In the genomic region with DNA sequence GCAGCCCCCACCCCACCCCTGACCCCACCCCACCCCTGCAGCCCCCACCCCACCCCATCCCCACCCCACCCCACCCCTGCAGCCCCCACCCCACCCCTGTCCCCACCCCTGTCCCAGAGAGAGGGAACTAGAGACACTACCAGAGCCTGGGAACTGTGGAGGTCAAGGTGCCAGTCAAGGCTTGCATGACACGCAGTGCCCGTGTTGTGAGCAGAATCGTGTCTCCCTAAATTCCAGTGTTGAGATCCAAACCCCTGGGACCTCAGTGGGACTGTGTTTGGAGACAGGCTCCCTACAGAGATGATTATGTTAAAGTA, we compare ENCODE assay signal across 17 cellular contexts.
"Had no signal": no experiment of that assay in that cellular context is flagged by ENCODE, and none has a peak within 500 bp of the region (broad histone marks: within the 10 kb centered on the region; RNA-seq: fewer than 3 reads in every experiment).

No MANE protein-coding gene starts in this region.

- H3K9me3 Mint-ChIP-seq: activated CD4-positive, alpha-beta T cell treated with anti-CD3 and anti-CD28 coated beads, Interleukin-2, amount 10 ng/mL, durations not matched to agents 7 days and 5 days; central memory CD8-positive, alpha-beta T cell; nephron; T-helper 1 cell treated with Interleukin-12 subunit alpha and Interleukin-12 subunit beta and Interleukin-4 antibody, amounts not matched to agents 30 μg/mL and 1 μg/mL, for 36 hours had no signal

- H3K27me3 Mint-ChIP-seq: activated CD4-positive, alpha-beta T cell treated with anti-CD3 and anti-CD28 coated beads, Interleukin-2, amount 10 ng/mL, durations not matched to agents 7 days and 5 days; activated naive CD8-positive, alpha-beta T cell had no signal

- H3K36me3 ChIP-seq: esophagus muscularis mucosa, left ventricle myocardium inferior, sigmoid colon, tibial artery, uterus had no signal

- H3K27ac ChIP-seq: body of pancreas, esophagus muscularis mucosa, left ventricle myocardium inferior, sigmoid colon, tibial artery, uterus had no signal

- H3K4me3 Mint-ChIP-seq: activated CD4-positive, alpha-beta T cell treated with anti-CD3 and anti-CD28 coated beads, Interleukin-2, amount 10 ng/mL, durations not matched to agents 7 days and 5 days; activated naive CD8-positive, alpha-beta T cell; central memory CD8-positive, alpha-beta T cell; nephron; T-helper 1 cell treated with Interleukin-12 subunit alpha and Interleukin-12 subunit beta and Interleukin-4 antibody, amounts not matched to agents 30 μg/mL and 1 μg/mL, for 36 hours had no signal

- H3K36me3 Mint-ChIP-seq: activated naive CD8-positive, alpha-beta T cell had no signal

- H3K27ac Mint-ChIP-seq: activated CD4-positive, alpha-beta T cell treated with anti-CD3 and anti-CD28 coated beads, Interleukin-2, amount 10 ng/mL, durations not matched to agents 7 days and 5 days; activated naive CD8-positive, alpha-beta T cell; T-helper 1 cell treated with Interleukin-12 subunit alpha and Interleukin-12 subunit beta and Interleukin-4 antibody, amounts not matched to agents 30 μg/mL and 1 μg/mL, for 36 hours had no signal

- H3K4me3 ChIP-seq: body of pancreas, esophagus muscularis mucosa, left ventricle myocardium inferior, sigmoid colon, tibial artery, uterus had no signal

- H3K4me1 ChIP-seq: body of pancreas, uterus had no signal

- DNase-seq: activated CD4-positive, alpha-beta T cell treated with anti-CD3 and anti-CD28 coated beads, Interleukin-2, amount 10 ng/mL, durations not matched to agents 7 days and 5 days; activated CD4-positive, CD25-positive, alpha-beta regulatory T cell; activated gamma-delta T cell treated with Interleukin-2 at 50 U/mL for 16 hours; cortex of kidney; effector CD4-positive, alpha-beta T cell; left ventricle myocardium inferior; sigmoid colon; stimulated activated CD4-positive, alpha-beta T cell treated with anti-CD3 and anti-CD28 coated beads, Interleukin-12 subunit alpha, Interleukin-12 subunit beta, amount 100 ng/mL, for 4 hours; stimulated activated CD4-positive, alpha-beta T cell treated with anti-CD3 and anti-CD28 coated beads, Interleukin-2, amount 100 ng/mL, for 24 hours; uterus had no signal

- H3K9me3 ChIP-seq: body of pancreas, esophagus muscularis mucosa, left ventricle myocardium inferior, sigmoid colon, tibial artery, uterus had no signal

- H3K4me1 Mint-ChIP-seq: nephron had no signal

- H3K27me3 ChIP-seq: body of pancreas, sigmoid colon, uterus had no signal
